ENCODE assay signal across 24 cellular contexts in the genomic region with DNA sequence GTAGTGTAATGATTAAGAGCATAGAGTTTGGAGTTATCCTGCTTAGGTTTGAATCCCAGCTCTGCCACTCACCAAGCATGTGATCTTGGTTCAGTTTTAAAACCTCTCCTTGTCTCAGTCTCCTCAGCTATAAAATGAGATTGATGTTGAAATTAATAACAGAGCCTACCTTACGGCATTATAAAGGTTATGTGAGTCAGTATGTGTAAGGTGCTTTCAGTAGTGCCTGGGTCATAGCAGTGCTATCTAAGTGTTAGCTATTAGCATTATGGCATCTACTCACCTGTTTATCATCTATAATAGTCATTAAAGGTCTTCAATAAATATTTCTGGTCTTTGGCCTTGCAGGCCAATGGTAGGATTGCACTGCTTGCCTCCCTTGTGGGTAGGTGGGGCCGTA. TPM values are rescaled to one million over a fixed set of nuclear protein-coding genes. Genes with fewer than 3 reads are reported as not detected.
"Had no signal": no experiment of that assay in that cellular context is flagged by ENCODE, and none has a peak within 500 bp of the region (broad histone marks: within the 10 kb centered on the region; RNA-seq: fewer than 3 reads in every experiment).

No MANE protein-coding gene starts in this region.

- H3K4me1 Mint-ChIP-seq: neural crest cell had no signal

- DNase-seq: cortex of kidney; dorsolateral prefrontal cortex; effector CD8-positive, alpha-beta T cell; heart right ventricle; hypothalamus; kidney glomerular epithelial cell; mammary epithelial cell; mucosa of descending colon; natural killer cell; posterior cingulate gyrus; spleen; stimulated activated CD4-positive, alpha-beta T cell treated with anti-CD3 and anti-CD28 coated beads, Interleukin-15, amount 100 ng/mL, for 24 hours; stimulated activated CD4-positive, alpha-beta T cell treated with anti-CD3 and anti-CD28 coated beads, Interleukin-1b, Interleukin-23, amount 100 ng/mL, for 48 hours; stimulated activated CD4-positive, alpha-beta T cell treated with anti-CD3 and anti-CD28 coated beads, Interleukin-4, amount 100 ng/mL, for 24 hours; upper lobe of right lung had no signal

- ATAC-seq: esophagus mucosa; heart right ventricle; left lobe of liver; mucosa of descending colon; natural killer cell; sciatic nerve; stimulated activated memory B cell treated with anti-CD40 and anti-IgM and Interleukin-4, amounts not matched to agents 10 μg/mL and 1 μg/mL and 100 μg/mL, for 72 hours; upper lobe of right lung had no signal

- H3K9me3 Mint-ChIP-seq: natural killer cell; neural crest cell; stimulated activated memory B cell treated with anti-CD40 and anti-IgM and Interleukin-4, amounts not matched to agents 10 μg/mL and 1 μg/mL and 100 μg/mL, for 72 hours had no signal

- H3K4me3 Mint-ChIP-seq: natural killer cell; neural crest cell; stimulated activated memory B cell treated with anti-CD40 and anti-IgM and Interleukin-4, amounts not matched to agents 10 μg/mL and 1 μg/mL and 100 μg/mL, for 72 hours had no signal

- H3K27me3 Mint-ChIP-seq: stimulated activated memory B cell treated with anti-CD40 and anti-IgM and Interleukin-4, amounts not matched to agents 10 μg/mL and 1 μg/mL and 100 μg/mL, for 72 hours had no signal

- H3K36me3 Mint-ChIP-seq: natural killer cell had no signal

- H3K27ac Mint-ChIP-seq: natural killer cell had no signal

RNA-seq across cellular contexts. Expression of gene PRKCB, which starts 53.4 kb away (rescaled TPM):
- total RNA-seq: fibroblast of lung, glomerular endothelial cell, mammary epithelial cell, osteocyte, pulmonary artery endothelial cell had no signal
- polyA plus RNA-seq: mammary epithelial cell had no signal
